In the genomic region with DNA sequence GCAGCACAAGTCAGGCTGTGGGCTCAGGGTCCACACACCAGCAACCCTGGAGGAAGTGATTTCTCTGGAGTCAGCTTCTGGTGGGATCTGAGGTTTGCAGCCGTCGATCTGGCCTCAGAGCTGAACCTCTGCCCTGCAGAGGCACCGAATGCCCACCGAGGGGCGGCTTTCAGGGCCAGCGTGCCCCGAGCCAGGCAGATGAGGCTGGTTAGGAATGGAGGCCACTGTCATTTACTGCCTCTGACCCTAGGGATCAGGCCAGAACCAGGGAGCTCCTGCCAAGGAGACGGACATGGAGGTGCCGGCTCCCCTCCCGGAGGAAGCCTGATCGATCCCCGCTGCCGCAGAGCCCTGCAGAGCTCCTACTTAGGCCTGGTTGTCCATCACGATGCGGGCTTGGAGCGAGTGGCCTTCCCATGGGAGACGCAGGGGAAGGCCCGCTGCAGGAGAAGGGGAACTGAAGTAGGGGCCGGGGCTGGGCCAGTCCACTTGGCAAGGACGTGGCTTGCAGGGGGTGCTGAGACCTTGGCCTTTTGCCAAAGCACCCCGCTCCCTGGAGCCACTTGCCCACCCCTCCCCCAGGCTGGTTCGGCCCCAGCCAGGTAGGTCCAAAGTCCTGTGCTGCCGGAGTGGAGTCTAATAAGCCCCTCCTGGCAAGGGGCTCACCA, we compare ENCODE assay signal across 26 cellular contexts.
"Had no signal": no experiment of that assay in that cellular context is flagged by ENCODE, and none has a peak within 500 bp of the region (broad histone marks: within the 10 kb centered on the region; RNA-seq: fewer than 3 reads in every experiment).

No MANE protein-coding gene starts in this region.

- H3K9me3 ChIP-seq: esophagus muscularis mucosa, gastroesophageal sphincter, heart left ventricle, prostate gland, tibial nerve, uterus had no signal

- H3K36me3 ChIP-seq: esophagus muscularis mucosa, gastroesophageal sphincter, heart left ventricle, prostate gland, tibial nerve, uterus had no signal

- H3K27ac Mint-ChIP-seq: dendritic cell treated with granulocyte-macrophage colony-stimulating factor and Interleukin-4, amounts not matched to agents 40 ng/mL and 50 ng/mL, for 4 days; nephron; stimulated activated naive CD8-positive, alpha-beta T cell treated with anti-CD3 and anti-CD28 coated beads, Interleukin-15, Interleukin-2, amounts not matched to agents 100 ng/mL and 50 ng/mL, for 24 hours had no signal

- H3K4me3 ChIP-seq: esophagus muscularis mucosa, gastroesophageal sphincter, heart left ventricle, prostate gland, skin epidermis, tibial nerve, uterus had no signal

- H3K27ac ChIP-seq: esophagus muscularis mucosa, gastroesophageal sphincter, heart left ventricle, prostate gland, skin epidermis, tibial nerve, uterus, VCaP had no signal

- DNase-seq: activated CD4-positive, CD25-positive, alpha-beta regulatory T cell treated with anti-CD3 and anti-CD28 coated beads, Interleukin-2, amount 50 U/mL, for 72 hours; activated CD8-positive, alpha-beta memory T cell treated with anti-CD3 and anti-CD28 coated beads for 24 hours; activated CD8-positive, alpha-beta memory T cell treated with anti-CD3 and anti-CD28 coated beads, Interleukin-2, amount 50 U/mL, for 48 hours; activated effector memory CD4-positive, alpha-beta T cell treated with anti-CD3 and anti-CD28 coated beads, Interleukin-2, amount 50 U/mL, for 16 hours; activated naive CD4-positive, alpha-beta T cell treated with anti-CD3 and anti-CD28 coated beads, Interleukin-2, amount 50 U/mL, for 16 hours; activated T-cell treated with anti-CD3 and anti-CD28 coated beads, Interleukin-2, amount 50 U/mL, for 48 hours; effector CD8-positive, alpha-beta T cell; mammary epithelial cell; midbrain; occipital lobe; T-helper 2 cell; uterus had no signal

- FAIRE-seq: bronchial epithelial cell, endothelial cell of umbilical vein, islet of Langerhans had no signal

- H3K9me3 Mint-ChIP-seq: dendritic cell treated with granulocyte-macrophage colony-stimulating factor and Interleukin-4, amounts not matched to agents 40 ng/mL and 50 ng/mL, for 4 days; nephron; stimulated activated naive CD8-positive, alpha-beta T cell treated with anti-CD3 and anti-CD28 coated beads, Interleukin-15, Interleukin-2, amounts not matched to agents 100 ng/mL and 50 ng/mL, for 24 hours had no signal

- H3K27me3 ChIP-seq: uterus had no signal

- ATAC-seq: gastroesophageal sphincter, heart left ventricle, right cardiac atrium had no signal
